8 cellular contexts compared by ENCODE assay signal in genomic region chr3:37994639-37994972, GRCh38. TPM values are rescaled to one million over a fixed set of nuclear protein-coding genes. Genes with fewer than 3 reads are reported as not detected.
DNase-seq lines count a peak whose midpoint lies in the region; ATAC-seq and TF ChIP-seq lines count a peak whose summit lies in the region.

No MANE protein-coding gene starts in this region.

- peak; percentile 27 for DNase-seq in stimulated activated CD4-positive, alpha-beta T cell treated with anti-CD3 and anti-CD28 coated beads, Interleukin-15, amount 100 ng/mL, for 24 hours
- no peak for DNase-seq in stimulated activated CD4-positive, alpha-beta T cell treated with anti-CD3 and anti-CD28 coated beads, Interleukin-4, amount 100 ng/mL, for 4 hours
- DNase-seq in astrocyte of the spinal cord (ENCODE audit: low read depth, low spot score), result no peak
- DNase-seq in uterus, result no peak
- no peak for DNase-seq in putamen (ENCODE audit: low spot score)
- DNase-seq in iPS-NIHi11 (ENCODE audit: low spot score), result no peak

- TF ChIP-seq CTCF in astrocyte of the spinal cord (IDR thresholded peaks at IDR 0.05; ENCODE audit: low read depth, low read length) (no peak), uterus (IDR thresholded peaks at IDR 0.05) (no peak)

- no peak for ATAC-seq in HG03097 (IDR thresholded peaks at IDR 0.05; ENCODE audit: low FRiP score, unreplicated experiment)

- H3K4me3 ChIP-seq in astrocyte of the spinal cord (ENCODE audit: low read depth, low read length), result peak overlapping the region; percentile 63
- H3K4me3 ChIP-seq in mesodermal cell (ENCODE audit: extremely low read depth, insufficient read depth, low read length, poor library complexity, severe bottlenecking), result peak overlapping the region; percentile 34
- H3K4me3 ChIP-seq in uterus, result peak overlapping the region; percentile 37 to 54

- H3K36me3 ChIP-seq in mesodermal cell (ENCODE audit: control insufficient read depth, insufficient read depth, low read length) (no peaks in the 10 kb centered on the region), uterus (no peaks in the 10 kb centered on the region)

- in situ Hi-C loops in astrocyte of the spinal cord (cut with HindIII; ENCODE audit: low sequenced_read_pairs), result no loop called here

- TF ChIP-seq POLR2A in uterus (IDR thresholded peaks at IDR 0.05), result no peak

- H3K4me1 ChIP-seq in mesodermal cell (ENCODE audit: control insufficient read depth, insufficient read depth, low read length, poor library complexity, severe bottlenecking), result peaks cover 10% of the 10 kb centered on the region
- peaks cover 5 to 8% of the 10 kb centered on the region in 2 donors for H3K4me1 ChIP-seq in uterus

- H3K27ac ChIP-seq in mesodermal cell (ENCODE audit: low read depth, low read length, severe bottlenecking) (no peak overlapping the region), uterus (peak overlapping the region; percentile 67 to 83)

- no peaks in the 10 kb centered on the region for H3K27me3 ChIP-seq in uterus

- WGBS in mesodermal cell (ENCODE audit: insufficient coverage in 2 of 2), 2 experiments, result 86% methylated on average over 1 of the region's 2 CpGs

- intact Hi-C loops in uterus (cut with DNase I; ENCODE audit: low total_unique reads), result no loop called here

- no peaks in the 10 kb centered on the region for H3K9me3 ChIP-seq in mesodermal cell (ENCODE audit: control insufficient read depth, low read length)
- H3K9me3 ChIP-seq in uterus, result no peaks in the 10 kb centered on the region

RNA-seq across cellular contexts. Expression of gene VILL, which starts 4.0 kb away (rescaled TPM):
- 4.1 TPM for polyA plus RNA-seq in mesodermal cell (2013, experiment 1 of 2)
- 2.7 TPM for polyA plus RNA-seq in mesodermal cell (2013, experiment 2 of 2)
- total RNA-seq in uterus, result 10 to 100 TPM in 1 of 4 donors, 1 to 10 TPM in 3; 1.8 to 18.7 (median 6.3) TPM

RNA-seq across cellular contexts. Expression of gene PLCD1, which starts 34.8 kb away (rescaled TPM):
- polyA plus RNA-seq in mesodermal cell (2013, experiment 1 of 2), result 56.1 TPM
- polyA plus RNA-seq in mesodermal cell (2013, experiment 2 of 2), result 43.3 TPM
- total RNA-seq in uterus, result 10 to 100 TPM in 3 of 4 donors, 1 to 10 TPM in 1; 9.7 to 41.5 (median 27.2) TPM

RNA-seq across cellular contexts. Expression of gene DLEC1, which starts 44.4 kb away (rescaled TPM):
- 0.11 TPM for polyA plus RNA-seq in mesodermal cell (2013, experiment 1 of 2)
- 0.20 TPM for polyA plus RNA-seq in mesodermal cell (2013, experiment 2 of 2)
- 1 to 10 TPM in 3 of 4 donors, not detected in 1; 1.5 to 2.8 (median 1.9) TPM for total RNA-seq in uterus
